In the genomic region with DNA sequence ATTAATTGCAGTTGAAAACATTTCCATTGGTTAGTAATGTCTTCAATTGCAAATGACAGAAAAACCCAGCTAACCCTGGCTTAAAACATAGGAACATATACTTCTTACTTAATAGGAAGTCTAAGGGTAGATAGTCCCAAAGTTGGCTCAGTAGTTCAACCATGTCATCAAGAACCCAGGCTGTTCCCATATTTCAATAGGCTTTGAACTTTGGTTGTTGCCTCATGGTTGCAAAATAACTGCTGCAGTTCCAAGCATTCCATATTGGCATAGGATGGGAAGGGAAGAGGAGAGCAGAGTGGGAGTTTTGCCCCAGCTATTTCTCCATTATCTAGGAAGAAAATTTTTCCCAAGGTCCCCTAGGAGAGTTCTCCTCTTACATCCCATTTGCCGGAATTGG, we compare ENCODE assay signal across 20 cellular contexts.
DNase-seq lines count a peak whose midpoint lies in the region; ATAC-seq, FAIRE-seq and TF ChIP-seq lines count a peak whose summit lies in the region.
"Had no signal": no experiment of that assay in that cellular context is flagged by ENCODE, and none has a peak within 500 bp of the region (broad histone marks: within the 10 kb centered on the region; RNA-seq: fewer than 3 reads in every experiment).

No MANE protein-coding gene starts in this region.

- H3K9me3 ChIP-seq in A549 (no peaks in the 10 kb centered on the region), gastroesophageal sphincter (no peaks in the 10 kb centered on the region), right lobe of liver (no peaks in the 10 kb centered on the region)

- H3K27ac ChIP-seq in A549 = no peak overlapping the region
- H3K27ac ChIP-seq in gastroesophageal sphincter = no peak overlapping the region
- no peak overlapping the region for H3K27ac ChIP-seq in right lobe of liver
- H3K27ac ChIP-seq: 22Rv1; BLaER1 treated with 17β-estradiol and CSF1 and Interleukin-3, amounts not matched to agents 10 nM and 100 nM had no signal

- TF ChIP-seq RAD21 in A549 (conservative IDR thresholded peaks at IDR 0.05 in 1 of 2, IDR thresholded peaks at IDR 0.05 in 1 of 2) = no peak

- no peak for FAIRE-seq in A549 (lab: Jason Lieb, UNC)
- FAIRE-seq: GM12891 had no signal

- H3K4me1 ChIP-seq in A549 (no peaks in the 10 kb centered on the region), gastroesophageal sphincter (no peaks in the 10 kb centered on the region), right lobe of liver (peaks cover 0 to 2% (median 0%) of the 10 kb centered on the region in 4 donors)

- POLR2A ChIA-PET in A549 (lab: Yijun Ruan, JAX) = interaction anchor here (0.6 kb wide), 1 partner anchor 98 kb away, joined by 3 read pairs; no protein-coding TSS in a partner anchor

- WGBS in A549 (ENCODE audit: missing lambda C conversion rate) = 97% methylated on average over 1 of the region's 1 CpG
- 80% methylated on average over 1 of the region's 1 CpG; no CpG with 5 or more reads in 1 of the 2 donors for WGBS in gastroesophageal sphincter (ENCODE audit: low coverage in 1 of 2), 2 donors
- WGBS in right lobe of liver (ENCODE audit: insufficient coverage, low coverage, low lambda C conversion rate, missing lambda C conversion rate) = 100% methylated on average over 1 of the region's 1 CpG

- H3K27me3 ChIP-seq in gastroesophageal sphincter = no peaks in the 10 kb centered on the region
- no peaks in the 10 kb centered on the region for H3K27me3 ChIP-seq in right lobe of liver
- H3K27me3 ChIP-seq: BLaER1 treated with 17β-estradiol and CSF1 and Interleukin-3, amounts not matched to agents 10 nM and 100 nM had no signal

- TF ChIP-seq POLR2A in A549 (IDR thresholded peaks at IDR 0.05; ENCODE audit: low read length) (no peak), gastroesophageal sphincter (IDR thresholded peaks at IDR 0.05) (no peak), right lobe of liver (IDR thresholded peaks at IDR 0.05) (no peak)

- H3K36me3 ChIP-seq in gastroesophageal sphincter (no peaks in the 10 kb centered on the region), right lobe of liver (no peaks in the 10 kb centered on the region)
- H3K36me3 ChIP-seq: BLaER1 treated with 17β-estradiol and CSF1 and Interleukin-3, amounts not matched to agents 10 nM and 100 nM had no signal

- intact Hi-C loops in right lobe of liver (cut with DNase I) = no loop called here

- CTCF ChIA-PET in A549 (lab: Yijun Ruan, JAX) = interaction anchor here (0.7 to 1.4 kb wide), 2 partner anchors 10 to 86 kb away, joined by 3 read pairs; no protein-coding TSS in a partner anchor

- no peak for DNase-seq in A549 (ENCODE audit: low read depth in 1 of 2, low spot score in 1 of 2)
- peak; percentile 11 for DNase-seq in fibroblast of gingiva (ENCODE audit: low read depth)
- peak in 1 of 3 donors; percentile 62 for DNase-seq in right lobe of liver
- DNase-seq in NCI-H1092 (lab: John Stamatoyannopoulos, UW) = no peak
- DNase-seq in GF-D8 (lab: John Stamatoyannopoulos, UW) = no peak
- DNase-seq: CD4-positive, CD25-positive, alpha-beta regulatory T cell; CD8-positive, alpha-beta memory T cell; COR-L47; DMS 273 treated with DMSO at 0.1 percent for 48 hours; DMS53; DND-41; EL; GOT3; H7 had no signal

- ATAC-seq in A549 = no peak
- peak; percentile 54 for ATAC-seq in gastroesophageal sphincter
- ATAC-seq in right lobe of liver = peak; percentile 67 to 94 (median 87)
- ATAC-seq in GM18868 (IDR thresholded peaks at IDR 0.05; ENCODE audit: unreplicated experiment) = no peak
- no peak for ATAC-seq in SK-N-SH treated with all-trans-retinoic acid at 6 μM for 48 hours

- TF ChIP-seq CTCF in A549 (IDR thresholded peaks at IDR 0.05) (no peak), gastroesophageal sphincter (IDR thresholded peaks at IDR 0.05) (no peak), right lobe of liver (IDR thresholded peaks at IDR 0.05) (no peak)

- TF ChIP-seq EP300 in A549 (IDR thresholded peaks at IDR 0.05) (no peak), gastroesophageal sphincter (IDR thresholded peaks at IDR 0.05) (no peak)

- no peak overlapping the region for H3K4me3 ChIP-seq in A549
- H3K4me3 ChIP-seq in gastroesophageal sphincter = no peak overlapping the region
- H3K4me3 ChIP-seq in right lobe of liver = no peak overlapping the region
- H3K4me3 ChIP-seq: BLaER1 treated with 17β-estradiol and CSF1 and Interleukin-3, amounts not matched to agents 10 nM and 100 nM had no signal

- no peak overlapping the region for H3K4me2 ChIP-seq in A549
- H3K4me2 ChIP-seq: BLaER1 treated with 17β-estradiol and CSF1 and Interleukin-3, amounts not matched to agents 10 nM and 100 nM had no signal

TF ChIP-seq in A549, 52 proteins besides CTCF, POLR2A, EP300 and RAD21:
- TF ChIP-seq, protein P1, sequence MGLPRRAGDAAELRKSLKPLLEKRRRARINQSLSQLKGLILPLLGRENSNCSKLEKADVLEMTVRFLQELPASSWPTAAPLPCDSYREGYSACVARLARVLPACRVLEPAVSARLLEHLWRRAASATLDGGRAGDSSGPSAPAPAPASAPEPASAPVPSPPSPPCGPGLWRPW (IDR thresholded peaks at IDR 0.05) = no peak
- TF ChIP-seq KDM5A (IDR thresholded peaks at IDR 0.05) (no peak), ZNF302 (CRISPR knock-in tag; IDR thresholded peaks at IDR 0.05) (no peak)
- TF ChIP-seq, protein P2, sequence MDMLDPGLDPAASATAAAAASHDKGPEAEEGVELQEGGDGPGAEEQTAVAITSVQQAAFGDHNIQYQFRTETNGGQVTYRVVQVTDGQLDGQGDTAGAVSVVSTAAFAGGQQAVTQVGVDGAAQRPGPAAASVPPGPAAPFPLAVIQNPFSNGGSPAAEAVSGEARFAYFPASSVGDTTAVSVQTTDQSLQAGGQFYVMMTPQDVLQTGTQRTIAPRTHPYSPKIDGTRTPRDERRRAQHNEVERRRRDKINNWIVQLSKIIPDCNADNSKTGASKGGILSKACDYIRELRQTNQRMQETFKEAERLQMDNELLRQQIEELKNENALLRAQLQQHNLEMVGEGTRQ (IDR thresholded peaks at IDR 0.05) = peak; percentile 6; the same call in 1 of the 2 replicates

TF ChIP-seq in SK-N-SH treated with all-trans-retinoic acid at 6 μM for 48 hours, 23 proteins besides CTCF, POLR2A, EP300 and RAD21 (continues in another document):
- TF ChIP-seq, protein P3, sequence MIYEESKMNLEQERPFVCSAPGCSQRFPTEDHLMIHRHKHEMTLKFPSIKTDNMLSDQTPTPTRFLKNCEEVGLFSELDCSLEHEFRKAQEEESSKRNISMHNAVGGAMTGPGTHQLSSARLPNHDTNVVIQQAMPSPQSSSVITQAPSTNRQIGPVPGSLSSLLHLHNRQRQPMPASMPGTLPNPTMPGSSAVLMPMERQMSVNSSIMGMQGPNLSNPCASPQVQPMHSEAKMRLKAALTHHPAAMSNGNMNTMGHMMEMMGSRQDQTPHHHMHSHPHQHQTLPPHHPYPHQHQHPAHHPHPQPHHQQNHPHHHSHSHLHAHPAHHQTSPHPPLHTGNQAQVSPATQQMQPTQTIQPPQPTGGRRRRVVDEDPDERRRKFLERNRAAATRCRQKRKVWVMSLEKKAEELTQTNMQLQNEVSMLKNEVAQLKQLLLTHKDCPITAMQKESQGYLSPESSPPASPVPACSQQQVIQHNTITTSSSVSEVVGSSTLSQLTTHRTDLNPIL (CRISPR knock-in tag; IDR thresholded peaks at IDR 0.05; ENCODE audit: low read depth) = no peak
- no peak for TF ChIP-seq ZNF565 (CRISPR knock-in tag; conservative IDR thresholded peaks at IDR 0.05; ENCODE audit: low read depth)
- no peak for TF ChIP-seq ZFP30 (CRISPR knock-in tag; IDR thresholded peaks at IDR 0.05)
- TF ChIP-seq, protein P4, sequence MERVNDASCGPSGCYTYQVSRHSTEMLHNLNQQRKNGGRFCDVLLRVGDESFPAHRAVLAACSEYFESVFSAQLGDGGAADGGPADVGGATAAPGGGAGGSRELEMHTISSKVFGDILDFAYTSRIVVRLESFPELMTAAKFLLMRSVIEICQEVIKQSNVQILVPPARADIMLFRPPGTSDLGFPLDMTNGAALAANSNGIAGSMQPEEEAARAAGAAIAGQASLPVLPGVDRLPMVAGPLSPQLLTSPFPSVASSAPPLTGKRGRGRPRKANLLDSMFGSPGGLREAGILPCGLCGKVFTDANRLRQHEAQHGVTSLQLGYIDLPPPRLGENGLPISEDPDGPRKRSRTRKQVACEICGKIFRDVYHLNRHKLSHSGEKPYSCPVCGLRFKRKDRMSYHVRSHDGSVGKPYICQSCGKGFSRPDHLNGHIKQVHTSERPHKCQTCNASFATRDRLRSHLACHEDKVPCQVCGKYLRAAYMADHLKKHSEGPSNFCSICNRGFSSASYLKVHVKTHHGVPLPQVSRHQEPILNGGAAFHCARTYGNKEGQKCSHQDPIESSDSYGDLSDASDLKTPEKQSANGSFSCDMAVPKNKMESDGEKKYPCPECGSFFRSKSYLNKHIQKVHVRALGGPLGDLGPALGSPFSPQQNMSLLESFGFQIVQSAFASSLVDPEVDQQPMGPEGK (CRISPR knock-in tag; IDR thresholded peaks at IDR 0.05; ENCODE audit: borderline replicate concordance) = no peak
- TF ChIP-seq TOX (CRISPR knock-in tag; IDR thresholded peaks at IDR 0.05; ENCODE audit: borderline replicate concordance) = no peak
- no peak for TF ChIP-seq ESRRG (CRISPR knock-in tag; IDR thresholded peaks at IDR 0.05)
- no peak for TF ChIP-seq ZNF70 (CRISPR knock-in tag; IDR thresholded peaks at IDR 0.05)
- TF ChIP-seq PPARA (CRISPR knock-in tag; IDR thresholded peaks at IDR 0.05; ENCODE audit: borderline replicate concordance) = no peak
- no peak for TF ChIP-seq ZC3H10 (CRISPR knock-in tag; IDR thresholded peaks at IDR 0.05)
- no peak for TF ChIP-seq RARB (CRISPR knock-in tag; IDR thresholded peaks at IDR 0.05)
- no peak for TF ChIP-seq CSDC2 (CRISPR knock-in tag; IDR thresholded peaks at IDR 0.05)
- TF ChIP-seq, protein P5, sequence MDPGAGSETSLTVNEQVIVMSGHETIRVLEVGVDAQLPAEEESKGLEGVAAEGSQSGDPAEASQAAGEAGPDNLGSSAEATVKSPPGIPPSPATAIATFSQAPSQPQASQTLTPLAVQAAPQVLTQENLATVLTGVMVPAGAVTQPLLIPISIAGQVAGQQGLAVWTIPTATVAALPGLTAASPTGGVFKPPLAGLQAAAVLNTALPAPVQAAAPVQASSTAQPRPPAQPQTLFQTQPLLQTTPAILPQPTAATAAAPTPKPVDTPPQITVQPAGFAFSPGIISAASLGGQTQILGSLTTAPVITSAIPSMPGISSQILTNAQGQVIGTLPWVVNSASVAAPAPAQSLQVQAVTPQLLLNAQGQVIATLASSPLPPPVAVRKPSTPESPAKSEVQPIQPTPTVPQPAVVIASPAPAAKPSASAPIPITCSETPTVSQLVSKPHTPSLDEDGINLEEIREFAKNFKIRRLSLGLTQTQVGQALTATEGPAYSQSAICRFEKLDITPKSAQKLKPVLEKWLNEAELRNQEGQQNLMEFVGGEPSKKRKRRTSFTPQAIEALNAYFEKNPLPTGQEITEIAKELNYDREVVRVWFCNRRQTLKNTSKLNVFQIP (CRISPR knock-in tag; IDR thresholded peaks at IDR 0.05; ENCODE audit: borderline replicate concordance, low read depth) = no peak

Comparison
In these comparisons a context has a peak if more than half of its experiments do, and no peak if none do; other contexts are left out.
1. ATAC-seq: peak in gastroesophageal sphincter (single experiment) and right lobe of liver (4 of 4); none in A549 (0 of 2), GM18868 (single experiment) and SK-N-SH treated with all-trans-retinoic acid at 6 μM for 48 hours (single experiment).